ENCODE assay signal across 1 cellular context in genomic region chr3:50350527-50351317, GRCh38.
TF ChIP-seq lines count a peak whose summit lies in the region.

TSS of gene CYB561D2 (plus strand) at chr3:50350862. CDS start at chr3:50351434, 572 bp downstream.
TSS of gene NPRL2 (minus strand) at chr3:50350775. CDS start at chr3:50350652, 123 bp downstream.

TF ChIP-seq in HepG2, 621 proteins besides CTCF, POLR2A, EP300 and RAD21 (continued from another document and continues in another):
- TF ChIP-seq ZBTB4 (CRISPR knock-in tag; IDR thresholded peaks at IDR 0.05; ENCODE audit: borderline replicate concordance): peak; percentile 95; the same call in 1 of the 2 replicates
- TF ChIP-seq ZNF367 (CRISPR knock-in tag; IDR thresholded peaks at IDR 0.05; ENCODE audit: borderline replicate concordance): no peak
- TF ChIP-seq DNMT1 (CRISPR knock-in tag; IDR thresholded peaks at IDR 0.05): 0 out of 2 replicates have a peak, but pooled peaks have one; percentile 29
- no peak for TF ChIP-seq ARNT (IDR thresholded peaks at IDR 0.05)
- peak; percentile 58; the same call in 1 of the 2 replicates for TF ChIP-seq ATF2 (CRISPR knock-in tag; IDR thresholded peaks at IDR 0.05)
- TF ChIP-seq CBX2 (IDR thresholded peaks at IDR 0.05; ENCODE audit: low read depth, low read length): no peak
- no peak for TF ChIP-seq CBX2 (CRISPR knock-in tag; IDR thresholded peaks at IDR 0.05; ENCODE audit: low read depth)
- TF ChIP-seq ADNP (CRISPR knock-in tag; IDR thresholded peaks at IDR 0.05): no peak
- 0 out of 2 replicates have a peak, but pooled peaks have one; percentile 39 for TF ChIP-seq KIAA2018 (CRISPR knock-in tag; IDR thresholded peaks at IDR 0.05; ENCODE audit: borderline replicate concordance)
- TF ChIP-seq ZNF20 (CRISPR knock-in tag; IDR thresholded peaks at IDR 0.05): peak; percentile 65; the same call in 1 of the 2 replicates
- TF ChIP-seq MIER3 (CRISPR knock-in tag; IDR thresholded peaks at IDR 0.05; ENCODE audit: borderline replicate concordance): peak; percentile 48; the same call in 1 of the 2 replicates
- peak; percentile 70; the same call in 1 of the 2 replicates for TF ChIP-seq ZNF850 (CRISPR knock-in tag; conservative IDR thresholded peaks at IDR 0.05)
- TF ChIP-seq CSRNP2 (CRISPR knock-in tag; conservative IDR thresholded peaks at IDR 0.05; ENCODE audit: low read depth): no peak
- TF ChIP-seq HMG20B (CRISPR knock-in tag; conservative IDR thresholded peaks at IDR 0.05): no peak
- TF ChIP-seq ZNF839 (CRISPR knock-in tag; IDR thresholded peaks at IDR 0.05; ENCODE audit: borderline replicate concordance): peak; percentile 97
- TF ChIP-seq MAZ (IDR thresholded peaks at IDR 0.05; ENCODE audit: borderline replicate concordance, low read depth, low read length): peak; percentile 35; the same call in 1 of the 2 replicates
- peak; percentile 91 for TF ChIP-seq MAZ (CRISPR knock-in tag; IDR thresholded peaks at IDR 0.05; ENCODE audit: low read depth)
- TF ChIP-seq BCL6 (CRISPR knock-in tag; IDR thresholded peaks at IDR 0.05): no peak; the same call in 1 of the 2 replicates
- TF ChIP-seq FOXA3 (CRISPR knock-in tag; IDR thresholded peaks at IDR 0.05): no peak; the same call in 1 of the 2 replicates
- TF ChIP-seq AGO2 (optimal IDR thresholded peaks at IDR 0.05; ENCODE audit: low read depth, low read length): no peak
- TF ChIP-seq ZNF362 (CRISPR knock-in tag; IDR thresholded peaks at IDR 0.05; ENCODE audit: borderline replicate concordance): no peak
- TF ChIP-seq ZNF18 (CRISPR knock-in tag; IDR thresholded peaks at IDR 0.05; ENCODE audit: insufficient replicate concordance): peak; percentile 92
- no peak for TF ChIP-seq MTA3 (CRISPR knock-in tag; IDR thresholded peaks at IDR 0.05)
- no peak for TF ChIP-seq CCAR2 (optimal IDR thresholded peaks at IDR 0.05; ENCODE audit: low read depth, low read length)
- TF ChIP-seq ZNF574 (CRISPR knock-in tag; IDR thresholded peaks at IDR 0.05): peak; percentile 93
- no peak for TF ChIP-seq ATAD3A (CRISPR knock-in tag; IDR thresholded peaks at IDR 0.05)
- no peak for TF ChIP-seq ZNF780A (CRISPR knock-in tag; IDR thresholded peaks at IDR 0.05)
- TF ChIP-seq PBX2 (CRISPR knock-in tag; IDR thresholded peaks at IDR 0.05): no peak
- no peak; the same call in 1 of the 2 replicates for TF ChIP-seq ZNF34 (CRISPR knock-in tag; IDR thresholded peaks at IDR 0.05; ENCODE audit: borderline replicate concordance)
- TF ChIP-seq KLF9 (CRISPR knock-in tag; IDR thresholded peaks at IDR 0.05; ENCODE audit: low read depth): peak; percentile 82; the same call in 1 of the 2 replicates
- peak; percentile 96 for TF ChIP-seq SUZ12 (IDR thresholded peaks at IDR 0.05; ENCODE audit: low read depth, low read length)
- peak; percentile 92; the same call in 1 of the 2 replicates for TF ChIP-seq ZNF891 (CRISPR knock-in tag; IDR thresholded peaks at IDR 0.05)
- TF ChIP-seq ATF3 (CRISPR knock-in tag; IDR thresholded peaks at IDR 0.05): peak; percentile 60; the same call in 1 of the 2 replicates
- peak; percentile 95 for TF ChIP-seq SALL1 (CRISPR knock-in tag; IDR thresholded peaks at IDR 0.05)
- no peak for TF ChIP-seq SP1 (IDR thresholded peaks at IDR 0.05)
- peak; percentile 70 for TF ChIP-seq SP1 (CRISPR knock-in tag; IDR thresholded peaks at IDR 0.05)
- TF ChIP-seq KMT2A (CRISPR knock-in tag; IDR thresholded peaks at IDR 0.05): peak; percentile 55; the same call in 1 of the 2 replicates
